In genomic region chr13:59601993-59602392, GRCh38 we compare ENCODE assay signal across 15 cellular contexts.
A peak's percentile ranks its signal among the peaks of the same experiment; 100 is the strongest.
DNase-seq lines count a peak whose midpoint lies in the region; ATAC-seq and TF ChIP-seq lines count a peak whose summit lies in the region.
"Had no signal": no experiment of that assay in that cellular context is flagged by ENCODE, and none has a peak within 500 bp of the region (broad histone marks: within the 10 kb centered on the region; RNA-seq: fewer than 3 reads in every experiment).

No MANE protein-coding gene starts in this region.

- DNase-seq in SIG-M5 treated with dmso at 0.1 percent for 504 hours (lab: John Stamatoyannopoulos, UW; ENCODE audit: unreplicated experiment) (peak; percentile 45), SIG-M5 (lab: John Stamatoyannopoulos, UW) (no peak), MV-4-11 (lab: John Stamatoyannopoulos, UW) (peak; percentile 26), amniotic epithelial cell (ENCODE audit: low read depth) (peak; percentile 37), foreskin keratinocyte (peak; percentile 36 to 55), NCI-H1048 (lab: John Stamatoyannopoulos, UW) (no peak), NCI-H774 (lab: John Stamatoyannopoulos, UW) (no peak)
- DNase-seq: 8988T; CD4-positive, CD25-positive, alpha-beta regulatory T cell; DMS53; GF-D8; GOT3 had no signal

- H3K4me1 ChIP-seq in foreskin keratinocyte, result no peaks in the 10 kb centered on the region
- H3K4me1 ChIP-seq: HAP-1 had no signal

- TF ChIP-seq CTCF in foreskin keratinocyte (conservative IDR thresholded peaks at IDR 0.05), result no peak

- no peak overlapping the region for H3K27ac ChIP-seq in foreskin keratinocyte
- H3K27ac ChIP-seq: BLaER1 treated with 17β-estradiol and CSF1 and Interleukin-3, amounts not matched to agents 10 nM and 100 nM had no signal

- ATAC-seq in foreskin keratinocyte, result no peak
- ATAC-seq in HG02642 (IDR thresholded peaks at IDR 0.05; ENCODE audit: poor library complexity, unreplicated experiment), result no peak

- H3K27me3 ChIP-seq in foreskin keratinocyte, result no peaks in the 10 kb centered on the region
- H3K27me3 ChIP-seq: BLaER1 treated with 17β-estradiol and CSF1 and Interleukin-3, amounts not matched to agents 10 nM and 100 nM had no signal

Comparison
In these comparisons a context has a peak if more than half of its experiments do, and no peak if none do; other contexts are left out.
1. DNase-seq: peak in SIG-M5 treated with dmso at 0.1 percent for 504 hours (single experiment), MV-4-11 (single experiment), amniotic epithelial cell (single experiment) and foreskin keratinocyte (2 of 2); none in SIG-M5 (single experiment), NCI-H1048 (single experiment) and NCI-H774 (single experiment).